11 cellular contexts compared by ENCODE assay signal in the genomic region with DNA sequence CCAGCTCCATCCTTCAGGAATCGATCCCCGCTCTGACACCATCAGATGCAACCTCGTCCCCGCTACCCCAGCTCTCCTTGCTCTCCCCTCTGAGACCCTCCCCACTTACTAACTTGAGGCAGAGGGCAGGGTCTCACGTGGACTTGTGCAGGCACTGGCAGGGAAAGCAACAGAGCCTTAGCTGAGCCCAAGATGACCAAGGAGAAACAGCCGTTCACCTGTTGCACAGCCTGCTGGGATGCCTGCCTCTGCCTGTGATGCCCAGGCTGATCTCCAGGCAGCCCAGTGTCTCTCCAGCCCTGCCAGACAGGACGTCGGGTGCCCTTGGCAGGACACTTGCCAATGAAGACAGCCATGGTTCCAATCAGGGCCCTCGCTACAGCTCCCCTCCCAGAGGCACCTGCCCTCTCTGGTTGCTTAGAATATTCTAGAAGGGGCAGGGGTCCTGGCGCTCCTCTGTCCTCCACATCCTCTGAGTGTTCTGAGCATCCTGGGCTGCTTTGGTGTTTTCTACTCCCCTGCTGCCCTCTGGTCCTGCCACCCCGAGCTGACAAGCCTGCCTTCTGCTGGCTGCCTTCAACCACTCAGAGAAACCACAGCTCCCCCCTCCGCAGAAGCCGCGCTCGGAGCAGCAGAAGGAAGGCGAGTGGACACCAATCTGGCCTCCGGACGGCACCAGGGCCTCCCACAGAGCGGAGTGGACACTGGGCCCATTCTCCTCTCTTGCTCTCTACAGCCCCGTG. TPM values are rescaled to one million over a fixed set of nuclear protein-coding genes. Genes with fewer than 3 reads are reported as not detected.
DNase-seq lines count a peak whose midpoint lies in the region; ATAC-seq and TF ChIP-seq lines count a peak whose summit lies in the region.
"Had no signal": no experiment of that assay in that cellular context is flagged by ENCODE, and none has a peak within 500 bp of the region (broad histone marks: within the 10 kb centered on the region; RNA-seq: fewer than 3 reads in every experiment).

No MANE protein-coding gene starts in this region.

- no peaks in the 10 kb centered on the region for H3K27me3 ChIP-seq in lower lobe of right lung (ENCODE audit: low read depth)
- no peaks in the 10 kb centered on the region for H3K27me3 ChIP-seq in gastrocnemius medialis
- H3K27me3 ChIP-seq in HAP-1 (ENCODE audit: low read depth), result no peaks in the 10 kb centered on the region

- H3K9me3 ChIP-seq in lower lobe of right lung (no peaks in the 10 kb centered on the region), gastrocnemius medialis (no peaks in the 10 kb centered on the region), HAP-1 (peaks cover 9% of the 10 kb centered on the region)

- peak overlapping the region; percentile 18 for H3K27ac ChIP-seq in lower lobe of right lung
- peak overlapping the region; percentile 28 to 53 (median 40) for H3K27ac ChIP-seq in gastrocnemius medialis

- intact Hi-C loops in lower lobe of right lung (cut with DNase I) (no loop called here), gastrocnemius medialis (cut with DNase I; ENCODE audit: low total_unique reads) (no loop called here)

- H3K4me3 ChIP-seq in AG10803 (ENCODE audit: low read length) (no peak overlapping the region), lower lobe of right lung (no peak overlapping the region), gastrocnemius medialis (no peak overlapping the region), HAP-1 (no peak overlapping the region)

- in situ Hi-C loops in gastrocnemius medialis (cut with MboI; ENCODE audit: low sequenced_read_pairs in 4 of 4), result no loop called here
- in situ Hi-C loops in HAP-1 (cut with MboI; ENCODE audit: low sequenced_read_pairs), result no loop called here

- ATAC-seq in lower lobe of right lung, result no peak
- no peak for ATAC-seq in gastrocnemius medialis
- no peak for ATAC-seq in HG02623 (IDR thresholded peaks at IDR 0.05; ENCODE audit: unreplicated experiment)
- ATAC-seq: left lobe of liver had no signal

- no peak for TF ChIP-seq POLR2A in gastrocnemius medialis (IDR thresholded peaks at IDR 0.05)

- TF ChIP-seq CTCF in AG10803 (conservative IDR thresholded peaks at IDR 0.05; ENCODE audit: low read length) (peak; percentile 12; the same call in 1 of the 2 replicates), lower lobe of right lung (IDR thresholded peaks at IDR 0.05) (no peak), gastrocnemius medialis (IDR thresholded peaks at IDR 0.05 in 4 of 5, conservative IDR thresholded peaks at IDR 0.05 in 1 of 5) (no peak)

- peaks cover 73% of the 10 kb centered on the region for H3K4me1 ChIP-seq in lower lobe of right lung
- peaks cover 42 to 49% of the 10 kb centered on the region in 2 donors for H3K4me1 ChIP-seq in gastrocnemius medialis
- peaks cover 14% of the 10 kb centered on the region for H3K4me1 ChIP-seq in HAP-1

- peaks cover 13% of the 10 kb centered on the region for H3K36me3 ChIP-seq in lower lobe of right lung
- no peaks in the 10 kb centered on the region for H3K36me3 ChIP-seq in gastrocnemius medialis
- no peaks in the 10 kb centered on the region for H3K36me3 ChIP-seq in HAP-1 (replicated peaks)

- DNase-seq in AG10803 (ENCODE audit: low read depth) (no peak), cerebellum (ENCODE audit: low spot score) (peak; percentile 45), lower lobe of right lung (no peak), gastrocnemius medialis (no peak), HAP-1 (ENCODE audit: low spot score in 2 of 2) (no peak), NCI-H146 (lab: John Stamatoyannopoulos, UW) (no peak)
- DNase-seq in stimulated activated naive CD4-positive, alpha-beta T cell treated with Interleukin-2 at 50 U/mL for 16 hours (lab: John Stamatoyannopoulos, UW), result no peak
- DNase-seq: cerebellar nuclear complex, NCI-H526 had no signal

RNA-seq across cellular contexts. Expression of a gene that starts 6.7 kb away (rescaled TPM):
- total RNA-seq in cerebellum (2.4 TPM), lower lobe of right lung (5.5 TPM), gastrocnemius medialis (under 1 TPM in 1 of 4 donors, not detected in 3; 0.16 TPM)

RNA-seq across cellular contexts. Expression of a gene that starts 28.9 kb away (rescaled TPM):
- 36.2 TPM for total RNA-seq in cerebellum
- 260 TPM for total RNA-seq in lower lobe of right lung
- 10 to 100 TPM; 20.4 to 28.7 (median 27.0) TPM for total RNA-seq in gastrocnemius medialis

RNA-seq across cellular contexts. Expression of a gene that starts 55.6 kb away (rescaled TPM):
- total RNA-seq in cerebellum (24.3 TPM), lower lobe of right lung (58.6 TPM), gastrocnemius medialis (10 to 100 TPM; 15.2 to 21.1 (median 20.0) TPM)
